1 cellular context compared by ENCODE assay signal in genomic region chr20:35737865-35738333, GRCh38.
TF ChIP-seq lines count a peak whose summit lies in the region.

No MANE protein-coding gene starts in this region.

TF ChIP-seq in HEK293, 187 proteins besides CTCF, POLR2A, EP300 and RAD21:
- no peak for TF ChIP-seq ZNF26 (tag by site-specific recombination; IDR thresholded peaks at IDR 0.05)
- 0 out of 2 replicates have a peak, but pooled peaks have one; percentile 11 for TF ChIP-seq ZNF600 (tag by site-specific recombination; IDR thresholded peaks at IDR 0.05)
